Comparison of ENCODE assay signal across 1 cellular context in the genomic region with DNA sequence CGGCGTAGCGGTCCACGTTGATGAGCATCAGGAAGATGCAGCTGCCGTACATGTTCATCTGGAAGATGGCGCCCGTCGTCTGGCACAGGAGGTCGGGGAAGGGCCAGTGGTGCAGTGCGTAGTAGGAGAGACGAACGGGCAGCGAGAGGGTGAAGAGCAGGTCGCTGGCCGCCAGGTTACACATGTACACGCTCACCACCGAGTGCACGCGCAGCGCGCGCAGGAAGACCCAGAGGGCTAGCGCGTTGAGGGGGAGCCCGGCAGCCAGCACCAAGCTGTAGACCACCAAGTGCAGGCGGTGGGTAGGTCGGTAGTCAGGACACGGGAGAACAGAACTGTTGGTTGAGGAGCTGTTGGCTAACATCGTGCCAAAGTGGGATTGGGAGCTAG.
TF ChIP-seq lines count a peak whose summit lies in the region.

No MANE protein-coding gene starts in this region.

TF ChIP-seq in IMR-90, 13 proteins besides CTCF, POLR2A, EP300 and RAD21:
- TF ChIP-seq CHD1 (IDR thresholded peaks at IDR 0.05; ENCODE audit: low read depth, low read length) (no peak), RCOR1 (IDR thresholded peaks at IDR 0.05; ENCODE audit: insufficient replicate concordance, low read length) (no peak), CEBPB (IDR thresholded peaks at IDR 0.05; ENCODE audit: low read depth, low read length) (no peak), BHLHE40 (IDR thresholded peaks at IDR 0.05; ENCODE audit: low read depth, low read length) (no peak), FOS (IDR thresholded peaks at IDR 0.05; ENCODE audit: low read depth, low read length) (no peak), RFX5 (IDR thresholded peaks at IDR 0.05; ENCODE audit: low read depth, low read length) (no peak), MXI1 (IDR thresholded peaks at IDR 0.05; ENCODE audit: borderline replicate concordance, low read depth, low read length) (no peak), MAFK (IDR thresholded peaks at IDR 0.05; ENCODE audit: low read depth, low read length) (no peak), NFE2L2 (IDR thresholded peaks at IDR 0.05; ENCODE audit: low read depth, low read length) (no peak), SMC3 (IDR thresholded peaks at IDR 0.05; ENCODE audit: low read depth, low read length) (no peak), MAZ (IDR thresholded peaks at IDR 0.05; ENCODE audit: borderline replicate concordance, low read depth, low read length) (no peak)
- TF ChIP-seq, protein P1, sequence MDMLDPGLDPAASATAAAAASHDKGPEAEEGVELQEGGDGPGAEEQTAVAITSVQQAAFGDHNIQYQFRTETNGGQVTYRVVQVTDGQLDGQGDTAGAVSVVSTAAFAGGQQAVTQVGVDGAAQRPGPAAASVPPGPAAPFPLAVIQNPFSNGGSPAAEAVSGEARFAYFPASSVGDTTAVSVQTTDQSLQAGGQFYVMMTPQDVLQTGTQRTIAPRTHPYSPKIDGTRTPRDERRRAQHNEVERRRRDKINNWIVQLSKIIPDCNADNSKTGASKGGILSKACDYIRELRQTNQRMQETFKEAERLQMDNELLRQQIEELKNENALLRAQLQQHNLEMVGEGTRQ (IDR thresholded peaks at IDR 0.05; ENCODE audit: low read depth, low read length) = no peak
- TF ChIP-seq, protein P2, sequence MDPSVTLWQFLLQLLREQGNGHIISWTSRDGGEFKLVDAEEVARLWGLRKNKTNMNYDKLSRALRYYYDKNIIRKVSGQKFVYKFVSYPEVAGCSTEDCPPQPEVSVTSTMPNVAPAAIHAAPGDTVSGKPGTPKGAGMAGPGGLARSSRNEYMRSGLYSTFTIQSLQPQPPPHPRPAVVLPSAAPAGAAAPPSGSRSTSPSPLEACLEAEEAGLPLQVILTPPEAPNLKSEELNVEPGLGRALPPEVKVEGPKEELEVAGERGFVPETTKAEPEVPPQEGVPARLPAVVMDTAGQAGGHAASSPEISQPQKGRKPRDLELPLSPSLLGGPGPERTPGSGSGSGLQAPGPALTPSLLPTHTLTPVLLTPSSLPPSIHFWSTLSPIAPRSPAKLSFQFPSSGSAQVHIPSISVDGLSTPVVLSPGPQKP (IDR thresholded peaks at IDR 0.05; ENCODE audit: borderline replicate concordance, low read depth, low read length) = no peak
